ENCODE assay signal across 27 cellular contexts in the genomic region with DNA sequence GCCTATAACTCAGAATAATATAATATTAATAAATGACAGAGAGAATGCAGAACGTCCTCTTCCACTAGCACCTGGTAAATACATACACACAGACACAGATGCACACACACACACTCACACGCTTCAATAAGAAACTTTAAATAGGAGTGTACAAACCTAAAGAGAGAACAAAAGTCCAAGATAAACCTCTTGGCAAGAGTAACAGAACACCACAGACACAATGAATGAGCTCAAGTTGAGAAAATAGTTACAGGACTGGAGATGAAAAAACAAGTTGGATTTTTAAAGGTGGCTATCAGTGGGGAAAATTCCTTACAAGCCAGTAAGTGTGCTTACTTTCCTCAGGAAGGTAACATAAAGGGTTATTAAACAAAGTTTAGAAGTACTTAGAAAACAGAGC.
"Had no signal": no experiment of that assay in that cellular context is flagged by ENCODE, and none has a peak within 500 bp of the region (broad histone marks: within the 10 kb centered on the region; RNA-seq: fewer than 3 reads in every experiment).

No MANE protein-coding gene starts in this region.

- H3K4me3 ChIP-seq: ascending aorta had no signal

- ATAC-seq: activated naive CD4-positive, alpha-beta T cell treated with anti-CD3 and anti-CD28 coated beads, Interleukin-2, amount 50 U/mL, for 72 hours; activated naive CD8-positive, alpha-beta T cell treated with anti-CD3 and anti-CD28 coated beads, Interleukin-2, amount 50 U/mL, for 24 hours; activated T-cell treated with anti-CD3 and anti-CD28 coated beads, Interleukin-2, amount 50 U/mL, for 4 hours had no signal

- H3K27ac Mint-ChIP-seq: activated B cell treated with CpG ODN at 0.5 μM for 24 hours; activated CD4-positive, alpha-beta memory T cell treated with anti-CD3 and anti-CD28 coated beads for 36 hours; activated CD4-positive, alpha-beta T cell treated with anti-CD3 and anti-CD28 coated beads, Interleukin-2, amount 10 ng/mL, durations not matched to agents 7 days and 5 days; activated naive CD4-positive, alpha-beta T cell treated with anti-CD3 and anti-CD28 coated beads, Interleukin-2, amount 50 U/mL, for 72 hours; activated naive CD8-positive, alpha-beta T cell treated with anti-CD3 and anti-CD28 coated beads, Interleukin-2, amount 50 U/mL, for 24 hours; IgD-negative memory B cell had no signal

- H3K27ac ChIP-seq: ascending aorta, brain microvascular endothelial cell, RWPE1 had no signal

- H3K36me3 Mint-ChIP-seq: IgD-negative memory B cell had no signal

- H3K27me3 ChIP-seq: ascending aorta, brain microvascular endothelial cell had no signal

- DNase-seq: activated B cell treated with CpG ODN at 0.5 μM for 24 hours; activated CD4-positive, alpha-beta memory T cell treated with anti-CD3 and anti-CD28 coated beads for 36 hours; activated CD4-positive, alpha-beta T cell treated with anti-CD3 and anti-CD28 coated beads, Interleukin-2, amount 10 ng/mL, durations not matched to agents 7 days and 5 days; activated CD8-positive, alpha-beta memory T cell treated with anti-CD3 and anti-CD28 coated beads for 24 hours; activated effector memory CD4-positive, alpha-beta T cell treated with anti-CD3 and anti-CD28 coated beads, Interleukin-2, amount 50 U/mL, for 16 hours; activated naive CD4-positive, alpha-beta T cell treated with Interleukin-2 at 50 U/mL for 16 hours; activated naive CD8-positive, alpha-beta T cell treated with anti-CD3 and anti-CD28 coated beads, Interleukin-2, amount 50 U/mL, for 24 hours; activated T-cell treated with anti-CD3 and anti-CD28 coated beads, Interleukin-2, amount 50 U/mL, for 4 hours; amniotic stem cell; brain microvascular endothelial cell; caudate nucleus; KG1; NCI-H1048; NCI-H2029; NCI-H2107; NCI-H2171 treated with DMSO at 0.1 percent for 48 hours; NCI-H226; NCI-H526 treated with DMSO at 0.1 percent for 48 hours; NK-92 treated with Interleukin-12 subunit alpha and Interleukin-12 subunit beta, amount 100 ng/mL, for 24 hours; OCI-M1; SHP77 treated with DMSO at 0.1 percent for 48 hours; T-helper 2 cell; T1000 had no signal

- H3K4me1 Mint-ChIP-seq: activated B cell treated with CpG ODN at 0.5 μM for 24 hours; activated CD4-positive, alpha-beta T cell treated with anti-CD3 and anti-CD28 coated beads, Interleukin-2, amount 10 ng/mL, durations not matched to agents 7 days and 5 days had no signal

- H3K27me3 Mint-ChIP-seq: activated B cell treated with CpG ODN at 0.5 μM for 24 hours; activated CD4-positive, alpha-beta memory T cell treated with anti-CD3 and anti-CD28 coated beads for 36 hours; activated CD4-positive, alpha-beta T cell treated with anti-CD3 and anti-CD28 coated beads, Interleukin-2, amount 10 ng/mL, durations not matched to agents 7 days and 5 days; activated naive CD8-positive, alpha-beta T cell treated with anti-CD3 and anti-CD28 coated beads, Interleukin-2, amount 50 U/mL, for 24 hours had no signal

- H3K4me3 Mint-ChIP-seq: activated B cell treated with CpG ODN at 0.5 μM for 24 hours; activated CD4-positive, alpha-beta memory T cell treated with anti-CD3 and anti-CD28 coated beads for 36 hours; activated CD4-positive, alpha-beta T cell treated with anti-CD3 and anti-CD28 coated beads, Interleukin-2, amount 10 ng/mL, durations not matched to agents 7 days and 5 days; activated naive CD8-positive, alpha-beta T cell treated with anti-CD3 and anti-CD28 coated beads, Interleukin-2, amount 50 U/mL, for 24 hours; activated T-cell treated with anti-CD3 and anti-CD28 coated beads, Interleukin-2, amount 50 U/mL, for 4 hours; IgD-negative memory B cell had no signal

- H3K36me3 ChIP-seq: ascending aorta, brain microvascular endothelial cell had no signal
